1 cellular context compared by ENCODE assay signal in the genomic region with DNA sequence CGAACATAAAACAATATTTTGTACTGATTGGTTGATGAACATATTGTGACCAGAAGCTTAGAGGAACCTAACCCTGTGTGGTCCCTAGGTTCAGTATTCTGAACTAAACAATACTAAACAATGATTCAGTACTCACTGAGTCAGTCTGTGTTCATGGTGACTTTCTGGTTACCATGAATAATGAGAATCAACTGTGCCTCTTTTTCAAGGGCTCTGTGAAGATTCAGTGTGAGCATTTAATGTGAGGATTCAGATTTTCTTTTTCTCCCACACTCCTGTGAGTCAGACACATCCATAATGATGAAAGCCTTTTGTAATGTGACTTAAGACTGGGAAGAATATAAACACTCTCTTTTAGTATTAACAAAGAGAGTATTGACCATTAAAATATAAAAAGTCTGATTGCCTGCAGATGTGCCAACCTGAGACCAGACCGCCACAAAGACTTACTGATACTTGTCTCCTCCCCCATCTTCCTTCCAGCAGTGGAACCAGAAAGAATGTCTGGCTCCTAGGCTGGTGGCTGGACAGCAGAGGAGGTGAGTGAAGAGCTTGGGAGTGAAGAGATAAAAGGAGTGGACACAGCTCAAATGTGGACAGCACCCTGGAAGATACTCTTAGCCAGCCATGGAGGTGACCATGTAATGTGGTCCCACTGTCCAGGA.
TF ChIP-seq lines count a peak whose summit lies in the region.

No MANE protein-coding gene starts in this region.

TF ChIP-seq in SK-N-SH treated with all-trans-retinoic acid at 6 μM for 48 hours, 23 proteins besides CTCF, POLR2A, EP300 and RAD21 (continued from another document):
- TF ChIP-seq, protein P1, sequence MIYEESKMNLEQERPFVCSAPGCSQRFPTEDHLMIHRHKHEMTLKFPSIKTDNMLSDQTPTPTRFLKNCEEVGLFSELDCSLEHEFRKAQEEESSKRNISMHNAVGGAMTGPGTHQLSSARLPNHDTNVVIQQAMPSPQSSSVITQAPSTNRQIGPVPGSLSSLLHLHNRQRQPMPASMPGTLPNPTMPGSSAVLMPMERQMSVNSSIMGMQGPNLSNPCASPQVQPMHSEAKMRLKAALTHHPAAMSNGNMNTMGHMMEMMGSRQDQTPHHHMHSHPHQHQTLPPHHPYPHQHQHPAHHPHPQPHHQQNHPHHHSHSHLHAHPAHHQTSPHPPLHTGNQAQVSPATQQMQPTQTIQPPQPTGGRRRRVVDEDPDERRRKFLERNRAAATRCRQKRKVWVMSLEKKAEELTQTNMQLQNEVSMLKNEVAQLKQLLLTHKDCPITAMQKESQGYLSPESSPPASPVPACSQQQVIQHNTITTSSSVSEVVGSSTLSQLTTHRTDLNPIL (CRISPR knock-in tag; IDR thresholded peaks at IDR 0.05; ENCODE audit: low read depth) = no peak
- TF ChIP-seq ZFP3 (CRISPR knock-in tag; IDR thresholded peaks at IDR 0.05) = no peak
- TF ChIP-seq RARB (CRISPR knock-in tag; IDR thresholded peaks at IDR 0.05) = no peak
- TF ChIP-seq ZC3H10 (CRISPR knock-in tag; IDR thresholded peaks at IDR 0.05) = no peak
- TF ChIP-seq, protein P2, sequence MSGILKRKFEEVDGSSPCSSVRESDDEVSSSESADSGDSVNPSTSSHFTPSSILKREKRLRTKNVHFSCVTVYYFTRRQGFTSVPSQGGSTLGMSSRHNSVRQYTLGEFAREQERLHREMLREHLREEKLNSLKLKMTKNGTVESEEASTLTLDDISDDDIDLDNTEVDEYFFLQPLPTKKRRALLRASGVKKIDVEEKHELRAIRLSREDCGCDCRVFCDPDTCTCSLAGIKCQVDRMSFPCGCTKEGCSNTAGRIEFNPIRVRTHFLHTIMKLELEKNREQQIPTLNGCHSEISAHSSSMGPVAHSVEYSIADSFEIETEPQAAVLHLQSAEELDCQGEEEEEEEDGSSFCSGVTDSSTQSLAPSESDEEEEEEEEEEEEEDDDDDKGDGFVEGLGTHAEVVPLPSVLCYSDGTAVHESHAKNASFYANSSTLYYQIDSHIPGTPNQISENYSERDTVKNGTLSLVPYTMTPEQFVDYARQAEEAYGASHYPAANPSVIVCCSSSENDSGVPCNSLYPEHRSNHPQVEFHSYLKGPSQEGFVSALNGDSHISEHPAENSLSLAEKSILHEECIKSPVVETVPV (CRISPR knock-in tag; IDR thresholded peaks at IDR 0.05) = no peak
- no peak for TF ChIP-seq CSDC2 (CRISPR knock-in tag; IDR thresholded peaks at IDR 0.05)
- TF ChIP-seq TOX (CRISPR knock-in tag; IDR thresholded peaks at IDR 0.05; ENCODE audit: borderline replicate concordance) = no peak
